ENCODE assay signal across 1 cellular context in the genomic region with DNA sequence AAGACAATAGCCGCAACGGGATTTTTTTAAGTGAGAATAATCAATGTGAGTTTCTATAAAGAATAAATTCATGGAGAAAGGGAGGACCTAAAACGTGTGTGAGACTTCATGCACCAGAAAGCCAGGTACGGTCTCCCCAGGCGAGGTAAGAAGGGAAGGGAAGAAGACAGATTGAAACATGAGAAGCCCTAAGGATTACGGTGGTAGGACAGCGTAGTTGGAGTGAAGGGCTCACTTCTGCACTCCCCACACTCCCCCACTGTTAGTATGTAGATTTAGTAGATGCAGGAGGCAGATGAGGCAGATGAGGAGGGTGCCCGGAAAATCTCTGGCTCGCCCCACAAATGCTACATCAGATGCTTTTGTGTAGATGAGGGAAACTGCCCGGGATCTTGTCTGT.
TF ChIP-seq lines count a peak whose summit lies in the region.

No MANE protein-coding gene starts in this region.

TF ChIP-seq in GM23338, 12 proteins besides CTCF, POLR2A, EP300 and RAD21 (continued from another document):
- TF ChIP-seq EZH2 (IDR thresholded peaks at IDR 0.05; ENCODE audit: low read depth, unreplicated experiment) (no peak), CREB1 (CRISPR knock-in tag; IDR thresholded peaks at IDR 0.05; ENCODE audit: low read depth) (no peak), ZNF331 (CRISPR knock-in tag; IDR thresholded peaks at IDR 0.05; ENCODE audit: low read depth) (no peak), ZNF114 (CRISPR knock-in tag; IDR thresholded peaks at IDR 0.05) (no peak), EZH2phosphoT487 (IDR thresholded peaks at IDR 0.05; ENCODE audit: unreplicated experiment) (no peak)
- TF ChIP-seq, protein P1, sequence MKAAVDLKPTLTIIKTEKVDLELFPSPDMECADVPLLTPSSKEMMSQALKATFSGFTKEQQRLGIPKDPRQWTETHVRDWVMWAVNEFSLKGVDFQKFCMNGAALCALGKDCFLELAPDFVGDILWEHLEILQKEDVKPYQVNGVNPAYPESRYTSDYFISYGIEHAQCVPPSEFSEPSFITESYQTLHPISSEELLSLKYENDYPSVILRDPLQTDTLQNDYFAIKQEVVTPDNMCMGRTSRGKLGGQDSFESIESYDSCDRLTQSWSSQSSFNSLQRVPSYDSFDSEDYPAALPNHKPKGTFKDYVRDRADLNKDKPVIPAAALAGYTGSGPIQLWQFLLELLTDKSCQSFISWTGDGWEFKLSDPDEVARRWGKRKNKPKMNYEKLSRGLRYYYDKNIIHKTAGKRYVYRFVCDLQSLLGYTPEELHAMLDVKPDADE (IDR thresholded peaks at IDR 0.05), result no peak
- TF ChIP-seq, protein P2, sequence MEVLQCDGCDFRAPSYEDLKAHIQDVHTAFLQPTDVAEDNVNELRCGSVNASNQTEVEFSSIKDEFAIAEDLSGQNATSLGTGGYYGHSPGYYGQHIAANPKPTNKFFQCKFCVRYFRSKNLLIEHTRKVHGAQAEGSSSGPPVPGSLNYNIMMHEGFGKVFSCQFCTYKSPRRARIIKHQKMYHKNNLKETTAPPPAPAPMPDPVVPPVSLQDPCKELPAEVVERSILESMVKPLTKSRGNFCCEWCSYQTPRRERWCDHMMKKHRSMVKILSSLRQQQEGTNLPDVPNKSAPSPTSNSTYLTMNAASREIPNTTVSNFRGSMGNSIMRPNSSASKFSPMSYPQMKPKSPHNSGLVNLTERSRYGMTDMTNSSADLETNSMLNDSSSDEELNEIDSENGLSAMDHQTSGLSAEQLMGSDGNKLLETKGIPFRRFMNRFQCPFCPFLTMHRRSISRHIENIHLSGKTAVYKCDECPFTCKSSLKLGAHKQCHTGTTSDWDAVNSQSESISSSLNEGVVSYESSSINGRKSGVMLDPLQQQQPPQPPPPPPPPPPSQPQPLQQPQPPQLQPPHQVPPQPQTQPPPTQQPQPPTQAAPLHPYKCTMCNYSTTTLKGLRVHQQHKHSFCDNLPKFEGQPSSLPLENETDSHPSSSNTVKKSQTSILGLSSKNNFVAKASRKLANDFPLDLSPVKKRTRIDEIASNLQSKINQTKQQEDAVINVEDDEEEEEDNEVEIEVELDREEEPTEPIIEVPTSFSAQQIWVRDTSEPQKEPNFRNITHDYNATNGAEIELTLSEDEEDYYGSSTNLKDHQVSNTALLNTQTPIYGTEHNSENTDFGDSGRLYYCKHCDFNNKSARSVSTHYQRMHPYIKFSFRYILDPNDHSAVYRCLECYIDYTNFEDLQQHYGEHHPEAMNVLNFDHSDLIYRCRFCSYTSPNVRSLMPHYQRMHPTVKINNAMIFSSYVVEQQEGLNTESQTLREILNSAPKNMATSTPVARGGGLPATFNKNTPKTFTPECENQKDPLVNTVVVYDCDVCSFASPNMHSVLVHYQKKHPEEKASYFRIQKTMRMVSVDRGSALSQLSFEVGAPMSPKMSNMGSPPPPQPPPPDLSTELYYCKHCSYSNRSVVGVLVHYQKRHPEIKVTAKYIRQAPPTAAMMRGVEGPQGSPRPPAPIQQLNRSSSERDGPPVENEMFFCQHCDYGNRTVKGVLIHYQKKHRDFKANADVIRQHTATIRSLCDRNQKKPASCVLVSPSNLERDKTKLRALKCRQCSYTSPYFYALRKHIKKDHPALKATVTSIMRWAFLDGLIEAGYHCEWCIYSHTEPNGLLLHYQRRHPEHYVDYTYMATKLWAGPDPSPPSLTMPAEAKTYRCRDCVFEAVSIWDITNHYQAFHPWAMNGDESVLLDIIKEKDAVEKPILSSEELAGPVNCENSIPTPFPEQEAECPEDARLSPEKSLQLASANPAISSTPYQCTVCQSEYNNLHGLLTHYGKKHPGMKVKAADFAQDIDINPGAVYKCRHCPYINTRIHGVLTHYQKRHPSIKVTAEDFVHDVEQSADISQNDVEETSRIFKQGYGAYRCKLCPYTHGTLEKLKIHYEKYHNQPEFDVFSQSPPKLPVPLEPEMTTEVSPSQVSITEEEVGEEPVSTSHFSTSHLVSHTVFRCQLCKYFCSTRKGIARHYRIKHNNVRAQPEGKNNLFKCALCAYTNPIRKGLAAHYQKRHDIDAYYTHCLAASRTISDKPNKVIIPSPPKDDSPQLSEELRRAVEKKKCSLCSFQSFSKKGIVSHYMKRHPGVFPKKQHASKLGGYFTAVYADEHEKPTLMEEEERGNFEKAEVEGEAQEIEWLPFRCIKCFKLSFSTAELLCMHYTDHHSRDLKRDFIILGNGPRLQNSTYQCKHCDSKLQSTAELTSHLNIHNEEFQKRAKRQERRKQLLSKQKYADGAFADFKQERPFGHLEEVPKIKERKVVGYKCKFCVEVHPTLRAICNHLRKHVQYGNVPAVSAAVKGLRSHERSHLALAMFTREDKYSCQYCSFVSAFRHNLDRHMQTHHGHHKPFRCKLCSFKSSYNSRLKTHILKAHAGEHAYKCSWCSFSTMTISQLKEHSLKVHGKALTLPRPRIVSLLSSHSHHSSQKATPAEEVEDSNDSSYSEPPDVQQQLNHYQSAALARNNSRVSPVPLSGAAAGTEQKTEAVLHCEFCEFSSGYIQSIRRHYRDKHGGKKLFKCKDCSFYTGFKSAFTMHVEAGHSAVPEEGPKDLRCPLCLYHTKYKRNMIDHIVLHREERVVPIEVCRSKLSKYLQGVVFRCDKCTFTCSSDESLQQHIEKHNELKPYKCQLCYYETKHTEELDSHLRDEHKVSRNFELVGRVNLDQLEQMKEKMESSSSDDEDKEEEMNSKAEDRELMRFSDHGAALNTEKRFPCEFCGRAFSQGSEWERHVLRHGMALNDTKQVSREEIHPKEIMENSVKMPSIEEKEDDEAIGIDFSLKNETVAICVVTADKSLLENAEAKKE (CRISPR knock-in tag; IDR thresholded peaks at IDR 0.05), result no peak
- TF ChIP-seq, protein P3, sequence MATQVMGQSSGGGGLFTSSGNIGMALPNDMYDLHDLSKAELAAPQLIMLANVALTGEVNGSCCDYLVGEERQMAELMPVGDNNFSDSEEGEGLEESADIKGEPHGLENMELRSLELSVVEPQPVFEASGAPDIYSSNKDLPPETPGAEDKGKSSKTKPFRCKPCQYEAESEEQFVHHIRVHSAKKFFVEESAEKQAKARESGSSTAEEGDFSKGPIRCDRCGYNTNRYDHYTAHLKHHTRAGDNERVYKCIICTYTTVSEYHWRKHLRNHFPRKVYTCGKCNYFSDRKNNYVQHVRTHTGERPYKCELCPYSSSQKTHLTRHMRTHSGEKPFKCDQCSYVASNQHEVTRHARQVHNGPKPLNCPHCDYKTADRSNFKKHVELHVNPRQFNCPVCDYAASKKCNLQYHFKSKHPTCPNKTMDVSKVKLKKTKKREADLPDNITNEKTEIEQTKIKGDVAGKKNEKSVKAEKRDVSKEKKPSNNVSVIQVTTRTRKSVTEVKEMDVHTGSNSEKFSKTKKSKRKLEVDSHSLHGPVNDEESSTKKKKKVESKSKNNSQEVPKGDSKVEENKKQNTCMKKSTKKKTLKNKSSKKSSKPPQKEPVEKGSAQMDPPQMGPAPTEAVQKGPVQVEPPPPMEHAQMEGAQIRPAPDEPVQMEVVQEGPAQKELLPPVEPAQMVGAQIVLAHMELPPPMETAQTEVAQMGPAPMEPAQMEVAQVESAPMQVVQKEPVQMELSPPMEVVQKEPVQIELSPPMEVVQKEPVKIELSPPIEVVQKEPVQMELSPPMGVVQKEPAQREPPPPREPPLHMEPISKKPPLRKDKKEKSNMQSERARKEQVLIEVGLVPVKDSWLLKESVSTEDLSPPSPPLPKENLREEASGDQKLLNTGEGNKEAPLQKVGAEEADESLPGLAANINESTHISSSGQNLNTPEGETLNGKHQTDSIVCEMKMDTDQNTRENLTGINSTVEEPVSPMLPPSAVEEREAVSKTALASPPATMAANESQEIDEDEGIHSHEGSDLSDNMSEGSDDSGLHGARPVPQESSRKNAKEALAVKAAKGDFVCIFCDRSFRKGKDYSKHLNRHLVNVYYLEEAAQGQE (IDR thresholded peaks at IDR 0.05; ENCODE audit: unreplicated experiment), result no peak
